ENCODE assay signal across 8 cellular contexts in genomic region chr19:42270346-42271044, GRCh38. TPM values are rescaled to one million over a fixed set of nuclear protein-coding genes. Genes with fewer than 3 reads are reported as not detected.
A peak's percentile ranks its signal among the peaks of the same experiment; 100 is the strongest.
DNase-seq lines count a peak whose midpoint lies in the region; ATAC-seq and TF ChIP-seq lines count a peak whose summit lies in the region.

No MANE protein-coding gene starts in this region.

- ATAC-seq in CD8-positive, alpha-beta T cell, result peak; percentile 21
- peak; percentile 7 for ATAC-seq in activated CD4-positive, alpha-beta T cell treated with anti-CD3 and anti-CD28 coated beads for 36 hours
- ATAC-seq in HG02623 (IDR thresholded peaks at IDR 0.05; ENCODE audit: unreplicated experiment), result no peak

- peak overlapping the region; percentile 97 for H3K27ac Mint-ChIP-seq in CD8-positive, alpha-beta T cell
- H3K27ac Mint-ChIP-seq in activated CD4-positive, alpha-beta T cell treated with anti-CD3 and anti-CD28 coated beads for 36 hours, result peak overlapping the region; percentile 97

- in situ Hi-C loops in KBM-7 (cut with MboI; ENCODE audit: low pct_unique_long_range_greater_than_20kb, low sequenced_read_pairs), result no loop called here

- POLR2A ChIA-PET in CD8-positive, alpha-beta T cell (lab: Charles Lee), result interaction anchor here (0.7 to 1.7 kb wide), 4 partner anchors 9 to 27 kb away, joined by 3 to 15 read pairs (median 6); partner anchors contain the start of gene GSK3A
- POLR2A ChIA-PET in activated CD4-positive, alpha-beta T cell treated with anti-CD3 and anti-CD28 coated beads for 36 hours (lab: Charles Lee), result interaction anchor here (0.6 to 2.2 kb wide), 7 partner anchors 9 to 53 kb away, joined by 3 to 26 read pairs (median 4); partner anchors contain the start of genes DEDD2 and GSK3A

- peaks cover 12% of the 10 kb centered on the region for H3K36me3 ChIP-seq in CD8-positive, alpha-beta T cell (ENCODE audit: insufficient read depth, low read length)
- H3K36me3 ChIP-seq in muscle layer of colon (ENCODE audit: insufficient read depth, low read length), result peaks cover 25% of the 10 kb centered on the region
- peaks cover 0 to 40% (median 37%) of the 10 kb centered on the region in 5 donors for H3K36me3 ChIP-seq in subcutaneous abdominal adipose tissue (ENCODE audit: control insufficient read depth in 5 of 5, insufficient read depth in 5 of 5, low read length in 5 of 5)

- H3K4me1 Mint-ChIP-seq in CD8-positive, alpha-beta T cell (ENCODE audit: low read depth), result peaks cover 44% of the 10 kb centered on the region
- peaks cover 33% of the 10 kb centered on the region for H3K4me1 Mint-ChIP-seq in activated CD4-positive, alpha-beta T cell treated with anti-CD3 and anti-CD28 coated beads for 36 hours

- intact Hi-C loops in CD8-positive, alpha-beta T cell (cut with DNase I, micrococcal nuclease), result loop anchor here (1.0 to 10.0 kb wide), 3 partner anchors 9 to 1556 kb away; partner anchors contain the start of genes COQ8B (in 1 of the 2) and ITPKC (in 1 of the 2)
- intact Hi-C loops in activated CD4-positive, alpha-beta T cell treated with anti-CD3 and anti-CD28 coated beads for 36 hours (cut with DNase I, micrococcal nuclease), result loop anchor here in 1 of 2 experiments (1.0 kb wide), 2 partner anchors 9 to 32 kb away; partner anchors contain the start of genes PAFAH1B3 and PRR19

- no peaks in the 10 kb centered on the region for H3K9me3 Mint-ChIP-seq in CD8-positive, alpha-beta T cell
- no peaks in the 10 kb centered on the region for H3K9me3 Mint-ChIP-seq in activated CD4-positive, alpha-beta T cell treated with anti-CD3 and anti-CD28 coated beads for 36 hours (ENCODE audit: low read depth)

- H3K9ac ChIP-seq in muscle layer of colon (ENCODE audit: low read length), result peak overlapping the region; percentile 99
- peak overlapping the region; percentile 85 to 96 (median 86) for H3K9ac ChIP-seq in subcutaneous abdominal adipose tissue (ENCODE audit: low read length in 5 of 5)

- TF ChIP-seq CTCF in CD8-positive, alpha-beta T cell (IDR thresholded peaks at IDR 0.05), result no peak

- H3K9me3 ChIP-seq in CD8-positive, alpha-beta T cell (ENCODE audit: low read length), result no peaks in the 10 kb centered on the region
- H3K9me3 ChIP-seq in muscle layer of colon (ENCODE audit: low read length) (no peaks in the 10 kb centered on the region), subcutaneous abdominal adipose tissue (ENCODE audit: control insufficient read depth in 5 of 5, low read length in 5 of 5) (no peaks in the 10 kb centered on the region)

- peak overlapping the region; percentile 58 for H3K4me3 ChIP-seq in CD8-positive, alpha-beta T cell (ENCODE audit: low read depth, low read length)
- peak overlapping the region; percentile 66 to 87 for H3K4me3 ChIP-seq in muscle layer of colon (ENCODE audit: low read depth in 1 of 2, low read length in 2 of 2)
- H3K4me3 ChIP-seq in subcutaneous abdominal adipose tissue (ENCODE audit: low read depth in 1 of 5, low read length in 5 of 5), result peak overlapping the region; percentile 68 to 96 (median 77)

- H3K4me3 Mint-ChIP-seq in CD8-positive, alpha-beta T cell, result peak overlapping the region; percentile 86
- H3K4me3 Mint-ChIP-seq in activated CD4-positive, alpha-beta T cell treated with anti-CD3 and anti-CD28 coated beads for 36 hours, result no peak overlapping the region

- H3K27me3 Mint-ChIP-seq in CD8-positive, alpha-beta T cell (ENCODE audit: low read depth), result no peaks in the 10 kb centered on the region
- no peaks in the 10 kb centered on the region for H3K27me3 Mint-ChIP-seq in activated CD4-positive, alpha-beta T cell treated with anti-CD3 and anti-CD28 coated beads for 36 hours

- peaks cover 33% of the 10 kb centered on the region for H3K36me3 Mint-ChIP-seq in CD8-positive, alpha-beta T cell
- H3K36me3 Mint-ChIP-seq in activated CD4-positive, alpha-beta T cell treated with anti-CD3 and anti-CD28 coated beads for 36 hours (ENCODE audit: low read depth), result peaks cover 20% of the 10 kb centered on the region

- no peaks in the 10 kb centered on the region for H3K27me3 ChIP-seq in CD8-positive, alpha-beta T cell (ENCODE audit: insufficient read depth, low read length)
- H3K27me3 ChIP-seq in muscle layer of colon (ENCODE audit: control insufficient read depth in 1 of 2, insufficient read depth in 2 of 2, low read length in 2 of 2) (no peaks in the 10 kb centered on the region), subcutaneous abdominal adipose tissue (ENCODE audit: control insufficient read depth in 5 of 5, insufficient read depth in 4 of 5, low read length in 5 of 5) (peaks cover 0 to 5% (median 0%) of the 10 kb centered on the region in 5 donors)

- DNase-seq in CD8-positive, alpha-beta T cell, result peak in 6 of 7 experiments; percentile 41 to 92 (median 65)
- DNase-seq in KBM-7, result peak; percentile 81
- DNase-seq in activated CD4-positive, alpha-beta T cell treated with anti-CD3 and anti-CD28 coated beads for 36 hours, result peak; percentile 85
- peak; percentile 62 for DNase-seq in effector CD4-positive, alpha-beta T cell
- DNase-seq in NCI-H82 (lab: John Stamatoyannopoulos, UW), result no peak

- H3K4me1 ChIP-seq in CD8-positive, alpha-beta T cell (ENCODE audit: insufficient read depth, low read length), result peaks cover 39% of the 10 kb centered on the region
- peaks cover 36% of the 10 kb centered on the region for H3K4me1 ChIP-seq in muscle layer of colon (ENCODE audit: insufficient read depth, low read length)
- H3K4me1 ChIP-seq in subcutaneous abdominal adipose tissue (ENCODE audit: control insufficient read depth in 5 of 5, insufficient read depth in 5 of 5, low read length in 5 of 5), result peaks cover 12 to 40% (median 32%) of the 10 kb centered on the region in 5 donors

- CTCF ChIA-PET in CD8-positive, alpha-beta T cell (lab: Charles Lee), result interaction anchor here (0.7 to 2.4 kb wide), 6 partner anchors 9 to 138 kb away, joined by 3 to 20 read pairs (median 4); no protein-coding TSS in a partner anchor
- CTCF ChIA-PET in activated CD4-positive, alpha-beta T cell treated with anti-CD3 and anti-CD28 coated beads for 36 hours (lab: Charles Lee), result interaction anchor here (0.6 to 3.1 kb wide), 8 partner anchors 9 to 86 kb away, joined by 3 to 34 read pairs (median 4); partner anchors contain the start of gene GSK3A

- H3K27ac ChIP-seq in CD8-positive, alpha-beta T cell (ENCODE audit: low read depth, low read length), result peak overlapping the region; percentile 77
- peak overlapping the region; percentile 95 for H3K27ac ChIP-seq in muscle layer of colon (ENCODE audit: low read depth, low read length)
- H3K27ac ChIP-seq in subcutaneous abdominal adipose tissue (ENCODE audit: low read depth, low read length), result peak overlapping the region; percentile 97

RNA-seq across cellular contexts. Expression of gene CIC, which starts 1.4 kb away (rescaled TPM):
- total RNA-seq in CD8-positive, alpha-beta T cell, result 100 to 1,000 TPM; 111 to 112 TPM
- 10 to 100 TPM; 62.8 to 66.3 TPM for total RNA-seq in activated CD4-positive, alpha-beta T cell treated with anti-CD3 and anti-CD28 coated beads for 36 hours

RNA-seq across cellular contexts. Expression of gene ERF, which starts 15.6 kb away (rescaled TPM):
- 10 to 100 TPM; 92.1 to 95.1 TPM for total RNA-seq in CD8-positive, alpha-beta T cell
- total RNA-seq in activated CD4-positive, alpha-beta T cell treated with anti-CD3 and anti-CD28 coated beads for 36 hours, result 10 to 100 TPM; 65.5 to 66.4 TPM

RNA-seq across cellular contexts. Expression of gene GSK3A, which starts 28.1 kb away (rescaled TPM):
- 10 to 100 TPM; 15.1 to 15.2 TPM for total RNA-seq in CD8-positive, alpha-beta T cell
- total RNA-seq in activated CD4-positive, alpha-beta T cell treated with anti-CD3 and anti-CD28 coated beads for 36 hours, result 10 to 100 TPM; 32.6 to 43.5 TPM

RNA-seq across cellular contexts. Expression of gene PRR19, which starts 31.4 kb away (rescaled TPM):
- total RNA-seq in CD8-positive, alpha-beta T cell, result under 1 TPM in 1 of 2 experiments, not detected in 1; 0.19 TPM
- 1 to 10 TPM in 1 of 2 experiments, under 1 TPM in 1; 0.63 to 1.0 TPM for total RNA-seq in activated CD4-positive, alpha-beta T cell treated with anti-CD3 and anti-CD28 coated beads for 36 hours

RNA-seq across cellular contexts. Expression of gene PAFAH1B3, which starts 31.9 kb away (rescaled TPM):
- 10 to 100 TPM; 10.1 to 13.5 TPM for total RNA-seq in CD8-positive, alpha-beta T cell
- total RNA-seq in activated CD4-positive, alpha-beta T cell treated with anti-CD3 and anti-CD28 coated beads for 36 hours, result 10 to 100 TPM; 43.4 to 53.9 TPM
